In the genomic region with DNA sequence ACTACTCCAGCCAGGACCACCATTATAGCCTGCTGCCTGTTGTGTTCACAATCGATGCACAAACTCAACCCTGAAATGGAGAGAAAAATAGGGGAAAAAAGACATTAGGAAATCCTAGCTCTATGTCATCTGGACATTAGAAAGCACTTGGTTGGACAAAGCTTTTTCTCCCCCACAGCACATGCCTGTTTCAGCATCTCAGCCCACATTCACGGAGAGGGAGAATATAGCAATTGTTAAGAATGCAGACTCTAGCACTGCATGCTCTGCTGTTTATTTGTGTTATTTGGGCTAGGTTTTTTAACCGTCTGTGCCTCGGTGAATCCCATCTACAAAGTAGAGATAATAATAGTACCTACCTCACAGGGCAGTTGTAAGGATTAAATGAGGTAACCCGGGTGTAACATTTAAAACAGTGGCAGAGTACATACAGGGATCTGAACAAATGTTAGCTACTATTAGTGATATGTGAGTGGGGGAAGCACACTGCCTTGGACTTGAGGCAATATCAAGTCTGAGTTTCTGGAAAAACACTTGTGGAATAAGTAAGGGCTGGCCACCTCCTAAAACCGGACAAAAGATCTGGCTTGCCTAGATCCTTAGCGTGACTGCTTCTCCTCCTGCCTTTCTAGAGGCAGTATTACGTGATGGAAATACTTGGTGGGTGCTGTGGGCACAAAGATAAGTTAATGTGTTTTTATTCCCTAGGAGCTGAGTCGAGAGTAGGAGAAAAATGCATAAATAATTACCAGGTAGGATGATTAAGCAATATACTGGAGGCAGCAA, we compare ENCODE assay signal across 8 cellular contexts. TPM values are rescaled to one million over a fixed set of nuclear protein-coding genes. Genes with fewer than 3 reads are reported as not detected.
DNase-seq lines count a peak whose midpoint lies in the region; ATAC-seq and TF ChIP-seq lines count a peak whose summit lies in the region.

No MANE protein-coding gene starts in this region.

- H3K4me3 ChIP-seq in mesenchymal stem cell (ENCODE audit: insufficient read depth in 1 of 2, low read depth in 1 of 2, low read length in 2 of 2) = peak overlapping the region in 1 of 2 experiments; percentile 93

- peak overlapping the region; percentile 95 for H3K4me3 Mint-ChIP-seq in HFFc6
- peak overlapping the region; percentile 92 for H3K4me3 Mint-ChIP-seq in T-helper 2 cell treated with Interferon-gamma antibody and Interleukin-4, amounts not matched to agents 5 μg/mL and 100 μg/mL, for 36 hours
- peak overlapping the region; percentile 80 for H3K4me3 Mint-ChIP-seq in dendritic cell treated with granulocyte-macrophage colony-stimulating factor and Interleukin-4, amounts not matched to agents 40 ng/mL and 50 ng/mL, for 4 days

- no peaks in the 10 kb centered on the region for H3K9me3 ChIP-seq in mesenchymal stem cell (ENCODE audit: control insufficient read depth, low read length)

- H3K36me3 Mint-ChIP-seq in HFFc6 (ENCODE audit: low read depth) = peaks cover 9% of the 10 kb centered on the region
- peaks cover 13% of the 10 kb centered on the region for H3K36me3 Mint-ChIP-seq in T-helper 2 cell treated with Interferon-gamma antibody and Interleukin-4, amounts not matched to agents 5 μg/mL and 100 μg/mL, for 36 hours (ENCODE audit: low read depth)
- peaks cover 22% of the 10 kb centered on the region for H3K36me3 Mint-ChIP-seq in dendritic cell treated with granulocyte-macrophage colony-stimulating factor and Interleukin-4, amounts not matched to agents 40 ng/mL and 50 ng/mL, for 4 days (ENCODE audit: low read depth)

- no peaks in the 10 kb centered on the region for H3K27me3 ChIP-seq in mesenchymal stem cell (ENCODE audit: control insufficient read depth in 1 of 2, insufficient read depth in 1 of 2, low read length in 2 of 2)

- no peak overlapping the region for H4K91ac ChIP-seq in mesenchymal stem cell (ENCODE audit: low read length)

- H3K4me2 ChIP-seq in mesenchymal stem cell (ENCODE audit: low read length, poor library complexity, severe bottlenecking) = peak overlapping the region; percentile 92

- peak overlapping the region; percentile 94 for H2BK120ac ChIP-seq in mesenchymal stem cell (ENCODE audit: low read depth, low read length)

- no peak overlapping the region for H2BK15ac ChIP-seq in mesenchymal stem cell (ENCODE audit: low read depth, poor library complexity, severe bottlenecking)

- peak overlapping the region in 1 of 2 experiments; percentile 92 for H3K18ac ChIP-seq in mesenchymal stem cell (ENCODE audit: low read depth in 1 of 2, low read length in 2 of 2)

- H3K4ac ChIP-seq in mesenchymal stem cell (ENCODE audit: low read depth in 1 of 2, low read length in 2 of 2) = peak overlapping the region in 1 of 2 experiments; percentile 85

- H3K79me1 ChIP-seq in mesenchymal stem cell (replicated peaks; ENCODE audit: low read length, poor library complexity, severe bottlenecking) = no peaks in the 10 kb centered on the region

- H4K8ac ChIP-seq in mesenchymal stem cell (ENCODE audit: low read length) = peak overlapping the region; percentile 84

- 61% methylated on average over 8 of the region's 9 CpGs for WGBS in mesenchymal stem cell

- peak overlapping the region in 1 of 2 experiments; percentile 84 for H2BK12ac ChIP-seq in mesenchymal stem cell (ENCODE audit: low read length in 2 of 2)

- peaks cover 29% of the 10 kb centered on the region for H3K4me1 Mint-ChIP-seq in HFFc6 (ENCODE audit: low read depth)
- H3K4me1 Mint-ChIP-seq in T-helper 2 cell treated with Interferon-gamma antibody and Interleukin-4, amounts not matched to agents 5 μg/mL and 100 μg/mL, for 36 hours (ENCODE audit: low read depth) = peaks cover 47% of the 10 kb centered on the region
- peaks cover 54% of the 10 kb centered on the region for H3K4me1 Mint-ChIP-seq in dendritic cell treated with granulocyte-macrophage colony-stimulating factor and Interleukin-4, amounts not matched to agents 40 ng/mL and 50 ng/mL, for 4 days (ENCODE audit: low read depth)

- no peak for ATAC-seq in GM19351 (IDR thresholded peaks at IDR 0.05; ENCODE audit: unreplicated experiment)

- TF ChIP-seq CTCF in HFFc6 (IDR thresholded peaks at IDR 0.05) = no peak

- H3K9ac ChIP-seq in mesenchymal stem cell (ENCODE audit: low read length) = peak overlapping the region; percentile 97

- peak; percentile 46 for DNase-seq in CD1c-positive myeloid dendritic cell (ENCODE audit: extremely low spot score)
- DNase-seq in HFFc6 = peak; percentile 43
- peak; percentile 42 for DNase-seq in T-helper 2 cell treated with Interferon-gamma antibody and Interleukin-4, amounts not matched to agents 5 μg/mL and 100 μg/mL, for 36 hours (ENCODE audit: low spot score)
- DNase-seq in mesenchymal stem cell = peak; percentile 65
- DNase-seq in substantia nigra (lab: John Stamatoyannopoulos, UW) = peak in 8 of 49 donors; percentile 1 to 57 (median 20)
- DNase-seq in GOT3 (lab: John Stamatoyannopoulos, UW) = no peak

- no peak overlapping the region for H2BK5ac ChIP-seq in mesenchymal stem cell (ENCODE audit: low read depth, low read length, poor library complexity, severe bottlenecking)

- H2AFZ ChIP-seq in mesenchymal stem cell (ENCODE audit: low read depth, low read length) = no peak overlapping the region

- no peaks in the 10 kb centered on the region for H3K36me3 ChIP-seq in mesenchymal stem cell (ENCODE audit: control insufficient read depth in 1 of 2, insufficient read depth in 2 of 2, low read depth in 1 of 2, low read length in 2 of 2)

- H2AK5ac ChIP-seq in mesenchymal stem cell (ENCODE audit: low read length, severe bottlenecking) = peak overlapping the region; percentile 27

- H3K27ac ChIP-seq in mesenchymal stem cell (ENCODE audit: low read length, poor library complexity, severe bottlenecking) (peak overlapping the region; percentile 98), substantia nigra (ENCODE audit: low read depth, low read length, poor library complexity, severe bottlenecking) (peak overlapping the region; percentile 98)

- peaks cover 4% of the 10 kb centered on the region for H3K4me1 ChIP-seq in mesenchymal stem cell (ENCODE audit: control insufficient read depth, insufficient read depth, low read depth, low read length)

- intact Hi-C loops in dendritic cell treated with granulocyte-macrophage colony-stimulating factor and Interleukin-4, amounts not matched to agents 40 ng/mL and 50 ng/mL, for 4 days (cut with micrococcal nuclease) = loop anchor here (1.0 to 2.0 kb wide), 3 partner anchors 34 to 150 kb away; no protein-coding TSS in a partner anchor

- peak overlapping the region in 1 of 2 experiments; percentile 86 for H3K14ac ChIP-seq in mesenchymal stem cell (ENCODE audit: low read length in 2 of 2)

- peak overlapping the region in 1 of 2 experiments; percentile 81 for H3K23ac ChIP-seq in mesenchymal stem cell (ENCODE audit: low read length in 2 of 2)

- peak overlapping the region; percentile 97 for H3K27ac Mint-ChIP-seq in HFFc6
- peak overlapping the region; percentile 96 for H3K27ac Mint-ChIP-seq in T-helper 2 cell treated with Interferon-gamma antibody and Interleukin-4, amounts not matched to agents 5 μg/mL and 100 μg/mL, for 36 hours
- H3K27ac Mint-ChIP-seq in dendritic cell treated with granulocyte-macrophage colony-stimulating factor and Interleukin-4, amounts not matched to agents 40 ng/mL and 50 ng/mL, for 4 days = peak overlapping the region; percentile 99

- no peaks in the 10 kb centered on the region for H3K9me3 Mint-ChIP-seq in HFFc6
- H3K9me3 Mint-ChIP-seq in T-helper 2 cell treated with Interferon-gamma antibody and Interleukin-4, amounts not matched to agents 5 μg/mL and 100 μg/mL, for 36 hours = no peaks in the 10 kb centered on the region
- no peaks in the 10 kb centered on the region for H3K9me3 Mint-ChIP-seq in dendritic cell treated with granulocyte-macrophage colony-stimulating factor and Interleukin-4, amounts not matched to agents 40 ng/mL and 50 ng/mL, for 4 days

- no peaks in the 10 kb centered on the region; the same call in 1 of the 2 replicates for H3K27me3 Mint-ChIP-seq in HFFc6 (ENCODE audit: insufficient read depth)
- no peaks in the 10 kb centered on the region for H3K27me3 Mint-ChIP-seq in T-helper 2 cell treated with Interferon-gamma antibody and Interleukin-4, amounts not matched to agents 5 μg/mL and 100 μg/mL, for 36 hours (ENCODE audit: low read depth)
- H3K27me3 Mint-ChIP-seq in dendritic cell treated with granulocyte-macrophage colony-stimulating factor and Interleukin-4, amounts not matched to agents 40 ng/mL and 50 ng/mL, for 4 days = no peaks in the 10 kb centered on the region

RNA-seq across cellular contexts. Expression of a gene that starts 1.1 kb away (rescaled TPM):
- 100 to 1,000 TPM; 188 to 209 (median 202) TPM for total RNA-seq in HFFc6 (2021; fragmentation: NEBNext Ultra II Directional; extraction: Animal tissue kit (Norgen Biotek cat#: 25700))
- polyA plus RNA-seq in mesenchymal stem cell (2013, experiment 1 of 2) = 80.9 TPM
- 88.4 TPM for polyA plus RNA-seq in mesenchymal stem cell (2013, experiment 2 of 2)
